ENCODE assay signal across 26 cellular contexts in the genomic region with DNA sequence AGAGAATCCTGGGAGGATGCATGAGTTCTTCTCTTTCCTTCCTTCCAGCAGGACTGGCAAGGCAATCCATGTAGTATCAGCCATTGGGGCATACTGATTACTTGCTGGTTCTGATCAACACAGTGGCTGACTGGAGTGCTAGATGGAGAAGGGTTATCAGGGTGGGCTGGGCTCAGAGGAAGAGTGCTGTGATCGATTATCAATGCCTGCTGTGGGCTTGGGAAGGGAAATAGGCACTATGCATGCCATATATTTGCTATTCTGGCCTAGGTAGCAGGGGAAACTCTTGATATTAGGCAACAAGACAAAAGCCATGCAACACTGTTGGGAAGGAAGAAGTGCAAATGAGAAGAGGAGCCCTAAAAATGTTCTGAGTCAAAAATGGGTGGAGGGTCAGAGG. TPM values are rescaled to one million over a fixed set of nuclear protein-coding genes. Genes with fewer than 3 reads are reported as not detected.
A peak's percentile ranks its signal among the peaks of the same experiment; 100 is the strongest.
DNase-seq lines count a peak whose midpoint lies in the region; ATAC-seq and TF ChIP-seq lines count a peak whose summit lies in the region.
"Had no signal": no experiment of that assay in that cellular context is flagged by ENCODE, and none has a peak within 500 bp of the region (broad histone marks: within the 10 kb centered on the region; RNA-seq: fewer than 3 reads in every experiment).

No MANE protein-coding gene starts in this region.

- TF ChIP-seq CTCF in WTC11 (IDR thresholded peaks at IDR 0.05) (no peak), endodermal cell (conservative IDR thresholded peaks at IDR 0.05) (no peak), neural crest cell (conservative IDR thresholded peaks at IDR 0.05) (no peak), brain microvascular endothelial cell (IDR thresholded peaks at IDR 0.05; ENCODE audit: low read depth, low read length, missing control alignments) (no peak)

- ATAC-seq in WTC11 (no peak), T-cell (replicated peaks in 1 of 4) (no peak), GM21367 (IDR thresholded peaks at IDR 0.05; ENCODE audit: unreplicated experiment) (no peak)
- ATAC-seq: GM12878 had no signal

- H3K9ac ChIP-seq in endodermal cell (ENCODE audit: extremely low read depth, low read length, poor library complexity, severe bottlenecking) = no peak overlapping the region
- H3K9ac ChIP-seq: BLaER1 had no signal

- no peaks in the 10 kb centered on the region for H3K27me3 Mint-ChIP-seq in WTC11 (ENCODE audit: low read depth)
- H3K27me3 Mint-ChIP-seq in endodermal cell (ENCODE audit: insufficient read depth) = no peaks in the 10 kb centered on the region
- no peaks in the 10 kb centered on the region for H3K27me3 Mint-ChIP-seq in neural crest cell (ENCODE audit: low read depth)
- no peaks in the 10 kb centered on the region for H3K27me3 Mint-ChIP-seq in T-cell
- H3K27me3 Mint-ChIP-seq: CD4-positive, alpha-beta memory T cell; CD4-positive, CD25-positive, alpha-beta regulatory T cell; CD8-positive, alpha-beta memory T cell had no signal

- peaks cover 11% of the 10 kb centered on the region for H3K36me3 Mint-ChIP-seq in WTC11
- H3K36me3 Mint-ChIP-seq in endodermal cell (ENCODE audit: low read depth) = peaks cover 18% of the 10 kb centered on the region
- H3K36me3 Mint-ChIP-seq in neural crest cell (ENCODE audit: low read depth) = peaks cover 13% of the 10 kb centered on the region
- H3K36me3 Mint-ChIP-seq in T-cell = peaks cover 24% of the 10 kb centered on the region
- H3K36me3 Mint-ChIP-seq: CD14-positive monocyte had no signal

- H3K9me3 Mint-ChIP-seq in WTC11 (no peaks in the 10 kb centered on the region), endodermal cell (no peaks in the 10 kb centered on the region), neural crest cell (no peaks in the 10 kb centered on the region), T-cell (peaks cover 0 to 2% (median 0%) of the 10 kb centered on the region in 3 donors)

- DNase-seq in WTC11 (ENCODE audit: low spot score) = no peak
- DNase-seq in endodermal cell = peak; percentile 34
- no peak for DNase-seq in neural crest cell (ENCODE audit: low read depth, low spot score)
- no peak for DNase-seq in T-cell
- DNase-seq in brain microvascular endothelial cell = no peak
- no peak for DNase-seq in activated effector memory CD4-positive, alpha-beta T cell treated with anti-CD3 and anti-CD28 coated beads, Interleukin-2, amount 50 U/mL, for 16 hours
- DNase-seq: 8988T; ACHN; BE2C; C1 segment of cervical spinal cord; CD4-positive, alpha-beta memory T cell; CD4-positive, CD25-positive, alpha-beta regulatory T cell; CD8-positive, alpha-beta memory T cell; COR-L47; DMS 273 treated with DMSO at 0.1 percent for 48 hours; DMS153; DMS53; DMS79; DND-41; EL; GDM1 had no signal

- H3K36me3 ChIP-seq in endodermal cell (ENCODE audit: control insufficient read depth, insufficient read depth, low read length) (no peaks in the 10 kb centered on the region), brain microvascular endothelial cell (replicated peaks) (no peaks in the 10 kb centered on the region)

- H3K27me3 ChIP-seq in endodermal cell (ENCODE audit: control insufficient read depth, insufficient read depth, low read length, poor library complexity, severe bottlenecking) (no peaks in the 10 kb centered on the region), brain microvascular endothelial cell (replicated peaks) (no peaks in the 10 kb centered on the region)
- H3K27me3 ChIP-seq: BE2C, BLaER1 had no signal

- CTCF ChIA-PET in WTC11 (lab: Charles Lee) = no interaction called here
- CTCF ChIA-PET in T-cell (lab: Charles Lee) = no interaction called here

- 97 to 100% methylated on average over 1 of the region's 1 CpG for WGBS in endodermal cell (ENCODE audit: insufficient coverage in 1 of 2, insufficient read length in 1 of 2), 2 experiments

- in situ Hi-C loops in brain microvascular endothelial cell (cut with HindIII; ENCODE audit: low pct_ligation_motif_present, low sequenced_read_pairs) = no loop called here

- POLR2A ChIA-PET in WTC11 (lab: Charles Lee) = no interaction called here
- POLR2A ChIA-PET in T-cell (lab: Charles Lee) = no interaction called here

- H3K4me3 ChIP-seq in endodermal cell (ENCODE audit: low read length) (no peak overlapping the region), brain microvascular endothelial cell (ENCODE audit: low read depth, low read length) (no peak overlapping the region)
- H3K4me3 ChIP-seq: BLaER1, GM12878 had no signal

- no peaks in the 10 kb centered on the region for H3K4me1 ChIP-seq in endodermal cell (ENCODE audit: control insufficient read depth, insufficient read depth, low read length)
- H3K4me1 ChIP-seq: BE2C, BLaER1 had no signal

- H3K4me3 Mint-ChIP-seq in WTC11 = no peak overlapping the region
- no peak overlapping the region for H3K4me3 Mint-ChIP-seq in endodermal cell
- no peak overlapping the region for H3K4me3 Mint-ChIP-seq in neural crest cell
- no peak overlapping the region for H3K4me3 Mint-ChIP-seq in T-cell
- H3K4me3 Mint-ChIP-seq: CD14-positive monocyte; CD4-positive, alpha-beta memory T cell; CD4-positive, CD25-positive, alpha-beta regulatory T cell; CD8-positive, alpha-beta memory T cell had no signal

- no peaks in the 10 kb centered on the region for H3K9me3 ChIP-seq in endodermal cell (ENCODE audit: control insufficient read depth, low read length)
- H3K9me3 ChIP-seq: BE2C had no signal

- H3K4me1 Mint-ChIP-seq in WTC11 (peaks cover 5% of the 10 kb centered on the region), endodermal cell (peaks cover 4% of the 10 kb centered on the region), neural crest cell (no peaks in the 10 kb centered on the region), T-cell (no peaks in the 10 kb centered on the region)
- H3K4me1 Mint-ChIP-seq: CD14-positive monocyte; CD4-positive, alpha-beta memory T cell; CD8-positive, alpha-beta memory T cell had no signal

- H3K27ac ChIP-seq in endodermal cell (ENCODE audit: low read depth, low read length) (no peak overlapping the region), brain microvascular endothelial cell (no peak overlapping the region)
- H3K27ac ChIP-seq: BLaER1 had no signal

- H3K27ac Mint-ChIP-seq in WTC11 = 0 out of 2 replicates have a peak overlapping the region, but pooled peaks have one; percentile 33
- H3K27ac Mint-ChIP-seq in endodermal cell = no peak overlapping the region
- H3K27ac Mint-ChIP-seq in neural crest cell (ENCODE audit: unreplicated experiment) = peak overlapping the region; percentile 16
- H3K27ac Mint-ChIP-seq in T-cell = no peak overlapping the region
- H3K27ac Mint-ChIP-seq: CD4-positive, CD25-positive, alpha-beta regulatory T cell; CD8-positive, alpha-beta memory T cell had no signal

TF ChIP-seq in WTC11, 78 proteins besides CTCF, POLR2A, EP300 and RAD21:
- no peak for TF ChIP-seq ZNF121 (CRISPR knock-in tag; IDR thresholded peaks at IDR 0.05)
- TF ChIP-seq, protein P1, sequence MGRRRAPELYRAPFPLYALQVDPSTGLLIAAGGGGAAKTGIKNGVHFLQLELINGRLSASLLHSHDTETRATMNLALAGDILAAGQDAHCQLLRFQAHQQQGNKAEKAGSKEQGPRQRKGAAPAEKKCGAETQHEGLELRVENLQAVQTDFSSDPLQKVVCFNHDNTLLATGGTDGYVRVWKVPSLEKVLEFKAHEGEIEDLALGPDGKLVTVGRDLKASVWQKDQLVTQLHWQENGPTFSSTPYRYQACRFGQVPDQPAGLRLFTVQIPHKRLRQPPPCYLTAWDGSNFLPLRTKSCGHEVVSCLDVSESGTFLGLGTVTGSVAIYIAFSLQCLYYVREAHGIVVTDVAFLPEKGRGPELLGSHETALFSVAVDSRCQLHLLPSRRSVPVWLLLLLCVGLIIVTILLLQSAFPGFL (CRISPR knock-in tag; IDR thresholded peaks at IDR 0.05; ENCODE audit: borderline replicate concordance) = no peak

RNA-seq across cellular contexts. Expression of a gene that starts 45.8 kb away (rescaled TPM):
- total RNA-seq in WTC11 (2021) (1.4 to 3.5 TPM (median 1.6 TPM) in 3 replicates), endodermal cell (1 to 10 TPM; 1.4 to 1.6 TPM), neural crest cell (1.7 and 2.2 TPM in 2 replicates), T-cell (under 1 TPM in 4 of 5 donors, not detected in 1; 0.05 to 0.41 (median 0.19) TPM)
- polyA plus RNA-seq in endodermal cell (2013, experiment 1 of 2) = 1.0 TPM
- polyA plus RNA-seq in endodermal cell (2013, experiment 2 of 2) = 0.54 TPM
- total RNA-seq: CD4-positive, alpha-beta memory T cell; CD8-positive, alpha-beta memory T cell; GM12878 had no signal
- polyA plus RNA-seq: AG04450; CD14-positive monocyte; CD4-positive, CD25-positive, alpha-beta regulatory T cell; CD8-positive, alpha-beta memory T cell; GM12878 had no signal

Comparison
In these comparisons a context has a peak if more than half of its experiments do, and no peak if none do; other contexts are left out.
1. H3K27ac Mint-ChIP-seq: peak in WTC11 (single experiment) and neural crest cell (single experiment); none in endodermal cell (single experiment) and T-cell (0 of 2).